In genomic region chr3:31399270-31399669, GRCh38 we compare ENCODE assay signal across 20 cellular contexts.
DNase-seq lines count a peak whose midpoint lies in the region; ATAC-seq and TF ChIP-seq lines count a peak whose summit lies in the region.
"Had no signal": no experiment of that assay in that cellular context is flagged by ENCODE, and none has a peak within 500 bp of the region (broad histone marks: within the 10 kb centered on the region; RNA-seq: fewer than 3 reads in every experiment).

No MANE protein-coding gene starts in this region.

- H3K4me3 Mint-ChIP-seq in activated naive CD4-positive, alpha-beta T cell treated with anti-CD3 and anti-CD28 coated beads, Interleukin-2, amount 10 ng/mL, durations not matched to agents 7 days and 5 days: no peak overlapping the region
- peak overlapping the region in 8 of 10 donors; percentile 5 to 36 (median 24) for H3K4me3 Mint-ChIP-seq in naive thymus-derived CD8-positive, alpha-beta T cell
- H3K4me3 Mint-ChIP-seq: T-helper 17 cell had no signal

- no peak overlapping the region for H3K27ac ChIP-seq in HL-60 (replicated peaks)
- H3K27ac ChIP-seq: coronary artery, parathyroid adenoma had no signal

- DNase-seq in activated naive CD4-positive, alpha-beta T cell treated with anti-CD3 and anti-CD28 coated beads, Interleukin-2, amount 10 ng/mL, durations not matched to agents 7 days and 5 days: peak; percentile 23
- DNase-seq in activated naive CD4-positive, alpha-beta T cell treated with anti-CD3 and anti-CD28 coated beads, Interleukin-2, amount 50 U/mL, for 16 hours: no peak
- peak; percentile 25 to 36 for DNase-seq in HL-60 (ENCODE audit: low read depth in 1 of 2, low spot score in 1 of 2)
- peak; percentile 86 for DNase-seq in SKM-1 treated with dmso at 0.1 percent for 144 hours (lab: John Stamatoyannopoulos, UW; ENCODE audit: unreplicated experiment)
- DNase-seq in naive thymus-derived CD8-positive, alpha-beta T cell: peak in 3 of 10 donors; percentile 9 to 40 (median 35)
- DNase-seq in NCI-H345 treated with DMSO at 0.1 percent for 48 hours (lab: John Stamatoyannopoulos, UW; ENCODE audit: unreplicated experiment): no peak
- no peak for DNase-seq in pons (ENCODE audit: low spot score)
- DNase-seq in ACHN: no peak
- DNase-seq: activated CD4-positive, CD25-positive, alpha-beta regulatory T cell; activated gamma-delta T cell; COR-L47; NCI-H187; NCI-H446 treated with DMSO at 0.1 percent for 48 hours; NK-92 treated with Interleukin-12 subunit alpha and Interleukin-12 subunit beta, amount 100 ng/mL, for 24 hours; stimulated activated CD4-positive, alpha-beta T cell treated with anti-CD3 and anti-CD28 coated beads, Interleukin-2, amount 100 ng/mL, for 48 hours; T-helper 17 cell had no signal

- ATAC-seq in naive thymus-derived CD8-positive, alpha-beta T cell: peak; percentile 44 to 77
- ATAC-seq: Right ventricle myocardium inferior, T-helper 17 cell had no signal

- in situ Hi-C loops in ACHN (cut with HindIII; ENCODE audit: low pct_ligation_motif_present, low pct_unique_long_range_greater_than_20kb, low sequenced_read_pairs): no loop called here

- H3K27ac Mint-ChIP-seq in activated naive CD4-positive, alpha-beta T cell treated with anti-CD3 and anti-CD28 coated beads, Interleukin-2, amount 10 ng/mL, durations not matched to agents 7 days and 5 days: peak overlapping the region; percentile 30
- peak overlapping the region in 5 of 10 donors; percentile 2 to 79 (median 4) for H3K27ac Mint-ChIP-seq in naive thymus-derived CD8-positive, alpha-beta T cell
- H3K27ac Mint-ChIP-seq: T-helper 17 cell had no signal

- H3K27me3 ChIP-seq in HL-60 (ENCODE audit: insufficient read depth, poor library complexity, severe bottlenecking): no peaks in the 10 kb centered on the region

- peaks cover 30% of the 10 kb centered on the region for H3K4me1 Mint-ChIP-seq in activated naive CD4-positive, alpha-beta T cell treated with anti-CD3 and anti-CD28 coated beads, Interleukin-2, amount 10 ng/mL, durations not matched to agents 7 days and 5 days
- peaks cover 18 to 34% (median 30%) of the 10 kb centered on the region in 4 donors for H3K4me1 Mint-ChIP-seq in naive thymus-derived CD8-positive, alpha-beta T cell

- no peaks in the 10 kb centered on the region for H3K27me3 Mint-ChIP-seq in activated naive CD4-positive, alpha-beta T cell treated with anti-CD3 and anti-CD28 coated beads, Interleukin-2, amount 10 ng/mL, durations not matched to agents 7 days and 5 days
- H3K27me3 Mint-ChIP-seq in naive thymus-derived CD8-positive, alpha-beta T cell: no peaks in the 10 kb centered on the region
- H3K27me3 Mint-ChIP-seq: T-helper 17 cell had no signal

- H3K4me3 ChIP-seq in HL-60 (replicated peaks; ENCODE audit: insufficient read depth, low read length): no peak overlapping the region
- H3K4me3 ChIP-seq: coronary artery, lung had no signal

- POLR2A ChIA-PET in naive thymus-derived CD8-positive, alpha-beta T cell (lab: Charles Lee): interaction anchor here (1.0 kb wide), 1 partner anchor 133 kb away, joined by 3 read pairs; no protein-coding TSS in a partner anchor

- TF ChIP-seq CTCF in HL-60 (IDR thresholded peaks at IDR 0.05; ENCODE audit: insufficient read depth, low read length): no peak

- CTCF ChIA-PET in activated naive CD4-positive, alpha-beta T cell treated with anti-CD3 and anti-CD28 coated beads, Interleukin-2, amount 10 ng/mL, durations not matched to agents 7 days and 5 days (lab: Charles Lee): no interaction called here

- peaks cover 21% of the 10 kb centered on the region for H3K9me3 Mint-ChIP-seq in activated naive CD4-positive, alpha-beta T cell treated with anti-CD3 and anti-CD28 coated beads, Interleukin-2, amount 10 ng/mL, durations not matched to agents 7 days and 5 days
- peaks cover 0 to 2% (median 0%) of the 10 kb centered on the region in 9 donors for H3K9me3 Mint-ChIP-seq in naive thymus-derived CD8-positive, alpha-beta T cell

- H3K36me3 Mint-ChIP-seq in activated naive CD4-positive, alpha-beta T cell treated with anti-CD3 and anti-CD28 coated beads, Interleukin-2, amount 10 ng/mL, durations not matched to agents 7 days and 5 days: peaks cover 10% of the 10 kb centered on the region
- H3K36me3 Mint-ChIP-seq in naive thymus-derived CD8-positive, alpha-beta T cell: peaks cover 0 to 2% (median 0%) of the 10 kb centered on the region in 3 donors

Comparison
In these comparisons a context has a peak if more than half of its experiments do, and no peak if none do; other contexts are left out.
1. DNase-seq: peak in activated naive CD4-positive, alpha-beta T cell treated with anti-CD3 and anti-CD28 coated beads, Interleukin-2, amount 10 ng/mL, durations not matched to agents 7 days and 5 days (single experiment), HL-60 (2 of 2) and SKM-1 treated with dmso at 0.1 percent for 144 hours (single experiment); none in activated naive CD4-positive, alpha-beta T cell treated with anti-CD3 and anti-CD28 coated beads, Interleukin-2, amount 50 U/mL, for 16 hours (single experiment), NCI-H345 treated with DMSO at 0.1 percent for 48 hours (single experiment), pons (single experiment) and ACHN (single experiment).